In the genomic region with DNA sequence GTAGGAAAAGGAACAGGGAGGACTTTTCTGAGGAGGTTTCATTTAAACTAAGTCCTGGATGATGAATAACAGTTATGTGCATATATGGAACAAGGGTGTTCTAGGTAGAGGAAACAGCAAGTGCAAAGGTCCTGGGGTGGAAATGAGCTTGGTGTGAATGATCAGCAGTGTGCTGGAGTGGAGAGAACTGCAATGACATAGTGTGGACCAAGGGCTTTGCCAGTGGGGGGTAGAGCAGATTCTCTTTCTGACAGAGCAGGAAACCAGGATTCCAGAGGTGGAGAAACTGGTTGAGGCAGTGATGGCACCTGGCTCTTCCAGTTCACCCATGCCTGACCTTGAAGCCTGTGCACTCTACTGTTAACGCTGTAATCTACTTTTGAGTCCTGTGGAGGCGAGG, we compare ENCODE assay signal across 8 cellular contexts. TPM values are rescaled to one million over a fixed set of nuclear protein-coding genes. Genes with fewer than 3 reads are reported as not detected.
DNase-seq lines count a peak whose midpoint lies in the region; ATAC-seq, FAIRE-seq and TF ChIP-seq lines count a peak whose summit lies in the region.
"Had no signal": no experiment of that assay in that cellular context is flagged by ENCODE, and none has a peak within 500 bp of the region (broad histone marks: within the 10 kb centered on the region; RNA-seq: fewer than 3 reads in every experiment).

No MANE protein-coding gene starts in this region.

- H3K9me3 Mint-ChIP-seq in CD8-positive, alpha-beta T cell = no peaks in the 10 kb centered on the region

- H3K36me3 ChIP-seq in CD8-positive, alpha-beta T cell (ENCODE audit: insufficient read depth, low read length) = no peaks in the 10 kb centered on the region
- H3K36me3 ChIP-seq in OCI-LY7 (ENCODE audit: insufficient read depth, low read length) = peaks cover 8% of the 10 kb centered on the region; the same call in 1 of the 2 replicates
- H3K36me3 ChIP-seq in keratinocyte (ENCODE audit: control insufficient read depth in 2 of 2, extremely low read depth in 1 of 2, insufficient read depth in 2 of 2, low read length in 2 of 2) = no peaks in the 10 kb centered on the region

- ATAC-seq in CD8-positive, alpha-beta T cell = no peak
- no peak for ATAC-seq in GM18498 (IDR thresholded peaks at IDR 0.05; ENCODE audit: unreplicated experiment)

- H3K4me1 ChIP-seq in CD8-positive, alpha-beta T cell (ENCODE audit: insufficient read depth, low read length) = peaks cover 65% of the 10 kb centered on the region
- peaks cover 32% of the 10 kb centered on the region for H3K4me1 ChIP-seq in OCI-LY7 (ENCODE audit: insufficient read depth, low read length, poor library complexity, severe bottlenecking)
- H3K4me1 ChIP-seq in keratinocyte (ENCODE audit: control insufficient read depth, extremely low read depth, insufficient read depth, low read length) = peaks cover 14% of the 10 kb centered on the region

- H3K36me3 Mint-ChIP-seq in CD8-positive, alpha-beta T cell = peaks cover 8% of the 10 kb centered on the region

- TF ChIP-seq CTCF in CD8-positive, alpha-beta T cell (IDR thresholded peaks at IDR 0.05) = no peak
- TF ChIP-seq CTCF in OCI-LY7 (conservative IDR thresholded peaks at IDR 0.05; ENCODE audit: low read length) = no peak
- TF ChIP-seq CTCF in keratinocyte (optimal IDR thresholded peaks at IDR 0.05 in 1 of 3, IDR thresholded peaks at IDR 0.05 in 1 of 3, conservative IDR thresholded peaks at IDR 0.05 in 1 of 3; ENCODE audit: extremely low read depth in 1 of 3, insufficient read depth in 2 of 3, low read length in 3 of 3) = no peak

- CTCF ChIA-PET in CD8-positive, alpha-beta T cell (lab: Charles Lee) = no interaction called here
- CTCF ChIA-PET in OCI-LY7 (lab: Charles Lee; ENCODE audit: unreplicated experiment) = interaction anchor here (0.6 kb wide), 1 partner anchor 23 kb away, joined by 4 read pairs; no protein-coding TSS in a partner anchor

- no peaks in the 10 kb centered on the region for H3K9me1 ChIP-seq in keratinocyte (ENCODE audit: control insufficient read depth, extremely low read depth, insufficient read depth, low read length)

- POLR2A ChIA-PET in CD8-positive, alpha-beta T cell (lab: Charles Lee) = no interaction called here
- POLR2A ChIA-PET in OCI-LY7 (lab: Charles Lee) = interaction anchor here (1.7 kb wide), 1 partner anchor 81 kb away, joined by 5 read pairs; no protein-coding TSS in a partner anchor

- no peaks in the 10 kb centered on the region for H3K27me3 ChIP-seq in CD8-positive, alpha-beta T cell (ENCODE audit: insufficient read depth, low read length)
- no peaks in the 10 kb centered on the region for H3K27me3 ChIP-seq in keratinocyte (ENCODE audit: control insufficient read depth, extremely low read depth, insufficient read depth, low read length)

- H2AFZ ChIP-seq in OCI-LY7 (ENCODE audit: low read length) (no peak overlapping the region), keratinocyte (ENCODE audit: control insufficient read depth, low read length) (no peak overlapping the region)

- peak overlapping the region; percentile 84 for H3K4me3 ChIP-seq in CD8-positive, alpha-beta T cell (ENCODE audit: low read depth, low read length)
- peak overlapping the region; percentile 91 for H3K4me3 ChIP-seq in OCI-LY7 (ENCODE audit: low read depth, low read length, poor library complexity, severe bottlenecking)
- peak overlapping the region in 2 of 3 experiments; percentile 45 to 55 for H3K4me3 ChIP-seq in keratinocyte (ENCODE audit: control insufficient read depth in 2 of 3, extremely low read depth in 1 of 3, insufficient read depth in 2 of 3, low read depth in 1 of 3, low read length in 3 of 3)

- peak overlapping the region; percentile 46 for H3K27ac ChIP-seq in CD8-positive, alpha-beta T cell (ENCODE audit: low read depth, low read length)
- no peak overlapping the region for H3K27ac ChIP-seq in OCI-LY7 (ENCODE audit: low read depth, low read length, poor library complexity, severe bottlenecking)
- no peak overlapping the region for H3K27ac ChIP-seq in keratinocyte (ENCODE audit: control insufficient read depth, insufficient read depth, low read length)

- H3K79me2 ChIP-seq in OCI-LY7 (ENCODE audit: insufficient read depth, low read depth, low read length) (peaks cover 27% of the 10 kb centered on the region), keratinocyte (ENCODE audit: control insufficient read depth, insufficient read depth, low read length) (peaks cover 2% of the 10 kb centered on the region)

- H3K4me2 ChIP-seq in OCI-LY7 (ENCODE audit: low read length) (peak overlapping the region; percentile 75), keratinocyte (ENCODE audit: control insufficient read depth, extremely low read depth, insufficient read depth, low read depth, low read length) (peak overlapping the region; percentile 65)

- H4K20me1 ChIP-seq in OCI-LY7 (ENCODE audit: insufficient read depth, low read length) = no peaks in the 10 kb centered on the region
- H4K20me1 ChIP-seq in keratinocyte (ENCODE audit: control insufficient read depth, extremely low read depth, insufficient read depth, low read length) = no peaks in the 10 kb centered on the region

- peak overlapping the region; percentile 86 for H3K27ac Mint-ChIP-seq in CD8-positive, alpha-beta T cell

- H3K27me3 Mint-ChIP-seq in CD8-positive, alpha-beta T cell (ENCODE audit: low read depth) = no peaks in the 10 kb centered on the region

- BruUV-seq in OCI-LY7 (replicated peaks; lab: Mats Ljungman, UMichigan) = TSS peak; percentile 65

- no peak overlapping the region for H3K9ac ChIP-seq in keratinocyte (ENCODE audit: control insufficient read depth, extremely low read depth, insufficient read depth, low read length)

- FAIRE-seq in keratinocyte (lab: Jason Lieb, UNC) = no peak
- FAIRE-seq: G401.6 had no signal

- no peaks in the 10 kb centered on the region for H3K9me2 ChIP-seq in OCI-LY7 (ENCODE audit: insufficient read depth, low read length)

- intact Hi-C loops in CD8-positive, alpha-beta T cell (cut with DNase I, micrococcal nuclease) = loop anchor here in 1 of 2 experiments (5.0 kb wide), 2 partner anchors 69 to 84 kb away; partner anchors contain the start of genes PRICKLE3 and SYP
- intact Hi-C loops in OCI-LY7 (cut with micrococcal nuclease; ENCODE audit: unreplicated experiment) = no loop called here

- peak overlapping the region; percentile 74 for H3K4me3 Mint-ChIP-seq in CD8-positive, alpha-beta T cell

- dilution Hi-C loops in keratinocyte (cut with MboI; ENCODE audit: extremely low pct_ligation_motif_present, low sequenced_read_pairs) = no loop called here

- no peak for DNase-seq in CD8-positive, alpha-beta T cell
- DNase-seq in OCI-LY7 (ENCODE audit: low spot score) = no peak
- no peak for DNase-seq in keratinocyte (ENCODE audit: low read depth, low spot score)
- no peak for DNase-seq in mesenteric fat pad (ENCODE audit: low spot score)
- no peak for DNase-seq in AG08395 (ENCODE audit: low spot score)
- DNase-seq: amygdala had no signal

- H3K4me1 Mint-ChIP-seq in CD8-positive, alpha-beta T cell (ENCODE audit: low read depth) = peaks cover 69% of the 10 kb centered on the region

- H3K9me3 ChIP-seq in CD8-positive, alpha-beta T cell (ENCODE audit: low read length) = no peaks in the 10 kb centered on the region
- H3K9me3 ChIP-seq in OCI-LY7 (ENCODE audit: low read length) (no peaks in the 10 kb centered on the region), keratinocyte (ENCODE audit: control insufficient read depth, low read depth, low read length) (no peaks in the 10 kb centered on the region)

RNA-seq across cellular contexts. Expression of gene PPP1R3F, which starts 1.7 kb away (rescaled TPM):
- total RNA-seq in CD8-positive, alpha-beta T cell = 1 to 10 TPM; 4.8 to 6.1 TPM
- 5.1 and 11.8 TPM in 2 replicates for total RNA-seq in OCI-LY7 (2014; rRNA removed; shearing (Covaris generic))
- total RNA-seq in OCI-LY7 (2022) = 5.3 and 5.5 TPM in 2 replicates
- 0.29 to 1.4 TPM (median 0.62 TPM) in 3 replicates for polyA plus RNA-seq in keratinocyte
- 3.7 TPM for polyA plus RNA-seq in keratinocyte (2011; ENCODE audit: low read depth)
- polyA plus RNA-seq in keratinocyte (2011; cell fraction: cytosol; rRNA removed) = 0.55 and 0.64 TPM in 2 replicates
- 0.47 and 1.1 TPM in 2 replicates for polyA plus RNA-seq in keratinocyte (2011; cell fraction: nucleus; rRNA removed)
- 0.49 and 1.4 TPM in 2 replicates for polyA plus RNA-seq in keratinocyte (2012; ENCODE audit: low replicate concordance)
- polyA minus RNA-seq in keratinocyte = 0.10 to 1.1 TPM (median 0.26 TPM) in 3 replicates
- polyA minus RNA-seq in keratinocyte (2011; cell fraction: cytosol; rRNA and poly(A)+ RNA removed) = not detected
- 0.47 and 1.3 TPM in 2 replicates for polyA minus RNA-seq in keratinocyte (2011; cell fraction: nucleus; rRNA and poly(A)+ RNA removed)
- 2.2 TPM for total RNA-seq in mesenteric fat pad

RNA-seq across cellular contexts. Expression of gene FOXP3, which starts 6.8 kb away (rescaled TPM):
- total RNA-seq in CD8-positive, alpha-beta T cell = under 1 TPM; 0.67 to 0.71 TPM
- 0.06 TPM in 1 of 2 replicates, not detected in the other for total RNA-seq in OCI-LY7 (2014; rRNA removed; shearing (Covaris generic))
- 0.57 and 0.59 TPM in 2 replicates for total RNA-seq in OCI-LY7 (2022)
- 0.05 to 0.12 TPM (median 0.06 TPM) in 3 replicates for polyA plus RNA-seq in keratinocyte
- not detected for polyA plus RNA-seq in keratinocyte (2011; ENCODE audit: low read depth)
- 0.02 and 0.09 TPM in 2 replicates for polyA plus RNA-seq in keratinocyte (2011; cell fraction: cytosol; rRNA removed)
- 0.15 and 0.31 TPM in 2 replicates for polyA plus RNA-seq in keratinocyte (2011; cell fraction: nucleus; rRNA removed)
- polyA plus RNA-seq in keratinocyte (2012; ENCODE audit: low replicate concordance) = 0.18 and 0.31 TPM in 2 replicates
- polyA minus RNA-seq in keratinocyte = 0.10 to 0.46 TPM in 2 of 3 replicates, not detected in the other
- polyA minus RNA-seq in keratinocyte (2011; cell fraction: cytosol; rRNA and poly(A)+ RNA removed) = not detected
- 0.21 TPM in 1 of 2 replicates, not detected in the other for polyA minus RNA-seq in keratinocyte (2011; cell fraction: nucleus; rRNA and poly(A)+ RNA removed)
- total RNA-seq in mesenteric fat pad = not detected

RNA-seq across cellular contexts. Expression of gene GAGE10, which starts 32.1 kb away (rescaled TPM):
- total RNA-seq in CD8-positive, alpha-beta T cell = not detected
- not detected in 2 replicates for total RNA-seq in OCI-LY7 (2014; rRNA removed; shearing (Covaris generic))
- not detected in 2 replicates for total RNA-seq in OCI-LY7 (2022)
- polyA plus RNA-seq in keratinocyte = not detected in 3 replicates
- not detected for polyA plus RNA-seq in keratinocyte (2011; ENCODE audit: low read depth)
- not detected in 2 replicates for polyA plus RNA-seq in keratinocyte (2011; cell fraction: cytosol; rRNA removed)
- not detected in 2 replicates for polyA plus RNA-seq in keratinocyte (2011; cell fraction: nucleus; rRNA removed)
- polyA plus RNA-seq in keratinocyte (2012; ENCODE audit: low replicate concordance) = not detected in 2 replicates
- polyA minus RNA-seq in keratinocyte = not detected in 3 replicates
- polyA minus RNA-seq in keratinocyte (2011; cell fraction: cytosol; rRNA and poly(A)+ RNA removed) = not detected
- polyA minus RNA-seq in keratinocyte (2011; cell fraction: nucleus; rRNA and poly(A)+ RNA removed) = not detected in 2 replicates
- not detected for total RNA-seq in mesenteric fat pad

RNA-seq across cellular contexts. Expression of gene CCDC22, which starts 36.1 kb away (rescaled TPM):
- total RNA-seq in CD8-positive, alpha-beta T cell = 10 to 100 TPM; 13.9 to 15.0 TPM
- total RNA-seq in OCI-LY7 (2014; rRNA removed; shearing (Covaris generic)) = not detected in 2 replicates
- total RNA-seq in OCI-LY7 (2022) (10.8 and 13.7 TPM in 2 replicates), mesenteric fat pad (12.3 TPM)
- polyA plus RNA-seq in keratinocyte = 8.2 to 13.5 TPM (median 8.5 TPM) in 3 replicates
- polyA plus RNA-seq in keratinocyte (2011; ENCODE audit: low read depth) = 7.2 TPM
- 7.2 and 12.3 TPM in 2 replicates for polyA plus RNA-seq in keratinocyte (2011; cell fraction: cytosol; rRNA removed)
- 13.9 and 15.8 TPM in 2 replicates for polyA plus RNA-seq in keratinocyte (2011; cell fraction: nucleus; rRNA removed)
- 9.7 and 12.1 TPM in 2 replicates for polyA plus RNA-seq in keratinocyte (2012; ENCODE audit: low replicate concordance)
- polyA minus RNA-seq in keratinocyte = 13.6 to 35.7 TPM (median 19.0 TPM) in 3 replicates
- 27.8 TPM for polyA minus RNA-seq in keratinocyte (2011; cell fraction: cytosol; rRNA and poly(A)+ RNA removed)
- polyA minus RNA-seq in keratinocyte (2011; cell fraction: nucleus; rRNA and poly(A)+ RNA removed) = 7.6 and 7.9 TPM in 2 replicates

RNA-seq across cellular contexts. Expression of gene CACNA1F, which starts 38.2 kb away (rescaled TPM):
- total RNA-seq in CD8-positive, alpha-beta T cell = under 1 TPM; 0.84 to 0.86 TPM
- total RNA-seq in OCI-LY7 (2014; rRNA removed; shearing (Covaris generic)) = not detected in 2 replicates
- total RNA-seq in OCI-LY7 (2022) = not detected in 2 replicates
- 0.03 TPM in 1 of 3 replicates, not detected in the others for polyA plus RNA-seq in keratinocyte
- not detected for polyA plus RNA-seq in keratinocyte (2011; ENCODE audit: low read depth)
- polyA plus RNA-seq in keratinocyte (2011; cell fraction: cytosol; rRNA removed) = not detected in 2 replicates
- 0.01 TPM in 1 of 2 replicates, not detected in the other for polyA plus RNA-seq in keratinocyte (2011; cell fraction: nucleus; rRNA removed)
- not detected in 2 replicates for polyA plus RNA-seq in keratinocyte (2012; ENCODE audit: low replicate concordance)
- polyA minus RNA-seq in keratinocyte = not detected in 3 replicates
- not detected for polyA minus RNA-seq in keratinocyte (2011; cell fraction: cytosol; rRNA and poly(A)+ RNA removed)
- not detected in 2 replicates for polyA minus RNA-seq in keratinocyte (2011; cell fraction: nucleus; rRNA and poly(A)+ RNA removed)
- not detected for total RNA-seq in mesenteric fat pad
